ENCODE assay signal across 18 cellular contexts in genomic region chr3:35760147-35760546, GRCh38.
"Had no signal": no experiment of that assay in that cellular context is flagged by ENCODE, and none has a peak within 500 bp of the region (broad histone marks: within the 10 kb centered on the region; RNA-seq: fewer than 3 reads in every experiment).

No MANE protein-coding gene starts in this region.

- H3K4me2 ChIP-seq: hepatocyte had no signal

- H3K4me1 Mint-ChIP-seq: activated naive CD8-positive, alpha-beta T cell treated with anti-CD3 and anti-CD28 coated beads for 36 hours; natural killer cell had no signal

- H3K9me3 ChIP-seq: colonic mucosa, ovary had no signal

- H3K27me3 Mint-ChIP-seq: activated CD4-positive, alpha-beta memory T cell treated with anti-CD3 and anti-CD28 coated beads for 36 hours had no signal

- H3K4me3 Mint-ChIP-seq: activated CD4-positive, alpha-beta memory T cell treated with anti-CD3 and anti-CD28 coated beads for 36 hours; activated naive CD8-positive, alpha-beta T cell treated with anti-CD3 and anti-CD28 coated beads for 36 hours; activated T-cell treated with anti-CD3 and anti-CD28 coated beads, Interleukin-2, amount 50 U/mL, for 4 hours; natural killer cell; T-helper 2 cell treated with Interferon-gamma antibody and Interleukin-4, amounts not matched to agents 5 μg/mL and 100 μg/mL, for 36 hours had no signal

- H2AFZ ChIP-seq: hepatocyte had no signal

- ATAC-seq: activated T-cell treated with anti-CD3 and anti-CD28 coated beads, Interleukin-2, amount 50 U/mL, for 4 hours; natural killer cell had no signal

- H3K36me3 Mint-ChIP-seq: activated CD4-positive, alpha-beta memory T cell treated with anti-CD3 and anti-CD28 coated beads for 36 hours; activated naive CD8-positive, alpha-beta T cell treated with anti-CD3 and anti-CD28 coated beads for 36 hours; natural killer cell had no signal

- H3K4me1 ChIP-seq: colonic mucosa had no signal

- H3K36me3 ChIP-seq: colonic mucosa, ovary had no signal

- H3K79me2 ChIP-seq: hepatocyte had no signal

- DNase-seq: activated CD4-positive, alpha-beta memory T cell treated with anti-CD3 and anti-CD28 coated beads for 36 hours; activated CD4-positive, alpha-beta T cell treated with anti-CD3 and anti-CD28 coated beads for 1 hour; activated gamma-delta T cell; activated naive CD8-positive, alpha-beta T cell treated with anti-CD3 and anti-CD28 coated beads for 36 hours; activated T-cell treated with anti-CD3 and anti-CD28 coated beads, Interleukin-2, amount 50 U/mL, for 4 hours; aorta; colonic mucosa; effector memory CD4-positive, alpha-beta T cell; natural killer cell; ovary; retina; small intestine; stimulated activated CD4-positive, alpha-beta T cell treated with anti-CD3 and anti-CD28 coated beads, Interleukin-2, amount 100 ng/mL, for 24 hours; stimulated activated naive CD4-positive, alpha-beta T cell; SW 1271; trophoblast cell had no signal

- H3K4me3 ChIP-seq: colonic mucosa, hepatocyte, ovary had no signal

- H3K9me3 Mint-ChIP-seq: activated CD4-positive, alpha-beta memory T cell treated with anti-CD3 and anti-CD28 coated beads for 36 hours; activated naive CD8-positive, alpha-beta T cell treated with anti-CD3 and anti-CD28 coated beads for 36 hours; activated T-cell treated with anti-CD3 and anti-CD28 coated beads, Interleukin-2, amount 50 U/mL, for 4 hours; T-helper 2 cell treated with Interferon-gamma antibody and Interleukin-4, amounts not matched to agents 5 μg/mL and 100 μg/mL, for 36 hours had no signal

- H3K27ac Mint-ChIP-seq: activated CD4-positive, alpha-beta memory T cell treated with anti-CD3 and anti-CD28 coated beads for 36 hours; activated naive CD8-positive, alpha-beta T cell treated with anti-CD3 and anti-CD28 coated beads for 36 hours; natural killer cell; T-helper 2 cell treated with Interferon-gamma antibody and Interleukin-4, amounts not matched to agents 5 μg/mL and 100 μg/mL, for 36 hours had no signal

- H3K27me3 ChIP-seq: colonic mucosa, hepatocyte, ovary had no signal

- H3K27ac ChIP-seq: colonic mucosa, hepatocyte, ovary had no signal
